In the genomic region with DNA sequence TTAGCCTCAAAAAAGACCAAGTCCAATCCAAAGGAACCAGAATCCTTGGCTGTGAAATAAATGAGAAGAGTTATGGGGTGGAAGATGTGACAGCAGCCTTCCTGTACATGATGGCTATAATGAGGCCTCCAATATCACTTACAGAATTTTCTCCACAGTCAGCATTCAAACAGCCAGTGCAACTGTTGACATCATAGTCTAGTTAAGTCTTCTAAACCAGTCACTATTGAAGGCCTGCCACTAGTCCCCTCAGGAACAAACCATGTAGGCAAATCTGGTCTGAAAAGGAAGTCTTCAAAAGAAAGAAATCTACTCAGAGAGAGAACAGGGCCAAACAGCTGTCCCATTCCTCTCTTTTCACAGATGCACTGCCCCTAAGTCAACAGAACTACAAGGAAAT, we compare ENCODE assay signal across 17 cellular contexts.
DNase-seq lines count a peak whose midpoint lies in the region; ATAC-seq and TF ChIP-seq lines count a peak whose summit lies in the region.
"Had no signal": no experiment of that assay in that cellular context is flagged by ENCODE, and none has a peak within 500 bp of the region (broad histone marks: within the 10 kb centered on the region; RNA-seq: fewer than 3 reads in every experiment).

No MANE protein-coding gene starts in this region.

- H3K4me2 ChIP-seq in Karpas-422 (ENCODE audit: low read depth, low read length, poor library complexity, severe bottlenecking) (no peak overlapping the region), parathyroid adenoma (ENCODE audit: low read length) (peak overlapping the region; percentile 59)
- H3K4me2 ChIP-seq: BLaER1 had no signal

- H3K9me2 ChIP-seq in Karpas-422 (replicated peaks; ENCODE audit: insufficient read depth, low read length), result no peaks in the 10 kb centered on the region; the same call in 1 of the 2 replicates

- H3K27me3 ChIP-seq in Karpas-422 (ENCODE audit: low read length) (no peaks in the 10 kb centered on the region), parathyroid adenoma (ENCODE audit: control insufficient read depth, insufficient read depth, low read length) (no peaks in the 10 kb centered on the region), gastrocnemius medialis (no peaks in the 10 kb centered on the region)
- H3K27me3 ChIP-seq: BLaER1 had no signal

- DNase-seq in Karpas-422 (peak; percentile 58), gastrocnemius medialis (no peak), H4 (ENCODE audit: low spot score) (no peak)
- DNase-seq in stimulated activated naive CD4-positive, alpha-beta T cell (lab: John Stamatoyannopoulos, UW), result no peak
- DNase-seq: Caco-2; CD4-positive, CD25-positive, alpha-beta regulatory T cell; CD8-positive, alpha-beta T cell; DMS153; DND-41; GM23248; H9 had no signal

- TF ChIP-seq CTCF in 22Rv1 (IDR thresholded peaks at IDR 0.05), result no peak
- no peak for TF ChIP-seq CTCF in parathyroid adenoma (IDR thresholded peaks at IDR 0.05)
- TF ChIP-seq CTCF in gastrocnemius medialis (IDR thresholded peaks at IDR 0.05 in 4 of 5, conservative IDR thresholded peaks at IDR 0.05 in 1 of 5), result no peak

- H3K4me1 ChIP-seq in Karpas-422 (ENCODE audit: low read length), result peaks cover 51% of the 10 kb centered on the region
- peaks cover 64% of the 10 kb centered on the region for H3K4me1 ChIP-seq in parathyroid adenoma
- H3K4me1 ChIP-seq in gastrocnemius medialis, result peaks cover 36 to 38% of the 10 kb centered on the region in 2 donors
- H3K4me1 ChIP-seq: BLaER1 had no signal

- no peaks in the 10 kb centered on the region for H4K20me1 ChIP-seq in Karpas-422 (ENCODE audit: insufficient read depth, low read depth, low read length)
- H4K20me1 ChIP-seq: BLaER1 had no signal

- intact Hi-C loops in gastrocnemius medialis (cut with DNase I; ENCODE audit: low total_unique reads), result no loop called here

- ATAC-seq in gastrocnemius medialis (no peak), GM18502 (IDR thresholded peaks at IDR 0.05; ENCODE audit: poor library complexity, unreplicated experiment) (no peak)
- ATAC-seq: CD8-positive, alpha-beta T cell; HCT116 had no signal

- H3K79me2 ChIP-seq in Karpas-422 (ENCODE audit: low read length) (no peaks in the 10 kb centered on the region), parathyroid adenoma (peaks cover 16% of the 10 kb centered on the region)

- H3K36me3 ChIP-seq in Karpas-422 (ENCODE audit: insufficient read depth, low read length) (no peaks in the 10 kb centered on the region), parathyroid adenoma (ENCODE audit: control insufficient read depth, insufficient read depth, low read length) (no peaks in the 10 kb centered on the region), gastrocnemius medialis (no peaks in the 10 kb centered on the region)
- H3K36me3 ChIP-seq: BLaER1 had no signal

- H2AFZ ChIP-seq in Karpas-422 (ENCODE audit: low read length) (peak overlapping the region; percentile 6; the same call in 1 of the 2 replicates), parathyroid adenoma (no peak overlapping the region)
- H2AFZ ChIP-seq: GM23248 had no signal

- H3K27ac ChIP-seq in 22Rv1 (0 out of 2 replicates have a peak overlapping the region, but pooled peaks have one; percentile 1), Karpas-422 (ENCODE audit: low read length) (no peak overlapping the region), parathyroid adenoma (peak overlapping the region; percentile 95), gastrocnemius medialis (peak overlapping the region; percentile 43 to 90 (median 76))
- H3K27ac ChIP-seq: BLaER1, C4-2B, GM23248 had no signal

- H3K9me3 ChIP-seq in Karpas-422 (ENCODE audit: low read length), result no peaks in the 10 kb centered on the region
- H3K9me3 ChIP-seq in parathyroid adenoma (ENCODE audit: control insufficient read depth, low read length), result no peaks in the 10 kb centered on the region
- no peaks in the 10 kb centered on the region for H3K9me3 ChIP-seq in gastrocnemius medialis
- H3K9me3 ChIP-seq: BLaER1, Caco-2 had no signal

- no peak overlapping the region for H3K4me3 ChIP-seq in Karpas-422 (ENCODE audit: low read length)
- peak overlapping the region; percentile 25 for H3K4me3 ChIP-seq in parathyroid adenoma (ENCODE audit: low read depth, low read length)
- no peak overlapping the region for H3K4me3 ChIP-seq in gastrocnemius medialis
- H3K4me3 ChIP-seq: BLaER1, GM23248 had no signal

- H3K9ac ChIP-seq in Karpas-422 (ENCODE audit: low read length) (no peak overlapping the region), parathyroid adenoma (no peak overlapping the region)
- H3K9ac ChIP-seq: BLaER1, GM23248 had no signal

- no peak for TF ChIP-seq POLR2A in gastrocnemius medialis (IDR thresholded peaks at IDR 0.05)

- in situ Hi-C loops in gastrocnemius medialis (cut with MboI; ENCODE audit: low sequenced_read_pairs in 4 of 4), result no loop called here
